ENCODE assay signal across 15 cellular contexts in genomic region chr3:147008458-147008857, GRCh38.
DNase-seq lines count a peak whose midpoint lies in the region; ATAC-seq and TF ChIP-seq lines count a peak whose summit lies in the region.
"Had no signal": no experiment of that assay in that cellular context is flagged by ENCODE, and none has a peak within 500 bp of the region (broad histone marks: within the 10 kb centered on the region; RNA-seq: fewer than 3 reads in every experiment).

No MANE protein-coding gene starts in this region.

- H3K9ac ChIP-seq in mesenchymal stem cell (ENCODE audit: low read length): no peak overlapping the region
- H3K9ac ChIP-seq in trophoblast cell (ENCODE audit: low read length): no peak overlapping the region

- DNase-seq in AG10803 (ENCODE audit: low read depth) (peak; percentile 4), SJCRH30 (no peak), mesenchymal stem cell (no peak), trophoblast cell (no peak), anterior cingulate cortex (lab: John Stamatoyannopoulos, UW) (no peak), CD14-positive monocyte (ENCODE audit: low spot score) (no peak), left colon (no peak), NCI-H345 treated with DMSO at 0.1 percent for 48 hours (lab: John Stamatoyannopoulos, UW; ENCODE audit: unreplicated experiment) (no peak)
- DNase-seq: 8988T; C1 segment of cervical spinal cord; CD4-positive, alpha-beta memory T cell; DND-41; GDM1 had no signal

- no peak overlapping the region for H2AFZ ChIP-seq in mesenchymal stem cell (ENCODE audit: low read depth, low read length)
- H2AFZ ChIP-seq in trophoblast cell (ENCODE audit: insufficient read depth, low read length, poor library complexity): no peak overlapping the region

- H3K4me1 ChIP-seq in SJCRH30 (peaks cover 9% of the 10 kb centered on the region), mesenchymal stem cell (ENCODE audit: control insufficient read depth, insufficient read depth, low read depth, low read length) (peaks cover 2% of the 10 kb centered on the region), trophoblast cell (ENCODE audit: control insufficient read depth in 1 of 2, insufficient read depth in 2 of 2, low read length in 2 of 2) (no peaks in the 10 kb centered on the region)
- H3K4me1 ChIP-seq: HAP-1 had no signal

- H3K4me3 ChIP-seq in AG10803 (ENCODE audit: low read length) (no peak overlapping the region), SJCRH30 (no peak overlapping the region), mesenchymal stem cell (ENCODE audit: insufficient read depth in 1 of 2, low read depth in 1 of 2, low read length in 2 of 2) (peak overlapping the region in 1 of 2 experiments; percentile 25), trophoblast cell (ENCODE audit: low read depth, low read length) (no peak overlapping the region)
- H3K4me3 ChIP-seq: HAP-1 had no signal

- H3K9me3 ChIP-seq in SJCRH30 (replicated peaks) (no peaks in the 10 kb centered on the region), mesenchymal stem cell (ENCODE audit: control insufficient read depth, low read length) (no peaks in the 10 kb centered on the region), trophoblast cell (ENCODE audit: insufficient read depth, low read depth, low read length) (no peaks in the 10 kb centered on the region)
- H3K9me3 ChIP-seq: HAP-1 had no signal

- no peaks in the 10 kb centered on the region for H3K4me1 Mint-ChIP-seq in CD14-positive monocyte
- H3K4me1 Mint-ChIP-seq: B cell; CD4-positive, alpha-beta memory T cell had no signal

- H3K18ac ChIP-seq in mesenchymal stem cell (ENCODE audit: low read depth in 1 of 2, low read length in 2 of 2) (no peak overlapping the region), trophoblast cell (ENCODE audit: low read length) (no peak overlapping the region)

- no peak overlapping the region for H4K12ac ChIP-seq in trophoblast cell (ENCODE audit: low read depth, low read length)

- H2BK12ac ChIP-seq in mesenchymal stem cell (ENCODE audit: low read length in 2 of 2) (no peak overlapping the region), trophoblast cell (ENCODE audit: low read length) (no peak overlapping the region)

- no peak overlapping the region for H2BK15ac ChIP-seq in mesenchymal stem cell (ENCODE audit: low read depth, poor library complexity, severe bottlenecking)

- TF ChIP-seq CTCF in AG10803 (conservative IDR thresholded peaks at IDR 0.05; ENCODE audit: low read length): no peak
- no peak for TF ChIP-seq CTCF in CD14-positive monocyte (IDR thresholded peaks at IDR 0.05)

- H3K14ac ChIP-seq in mesenchymal stem cell (ENCODE audit: low read length in 2 of 2) (no peak overlapping the region), trophoblast cell (ENCODE audit: low read length) (no peak overlapping the region)

- H3K36me3 Mint-ChIP-seq in CD14-positive monocyte: no peaks in the 10 kb centered on the region
- H3K36me3 Mint-ChIP-seq: CD4-positive, alpha-beta memory T cell had no signal

- WGBS in mesenchymal stem cell: 98% methylated on average over 2 of the region's 2 CpGs
- WGBS in trophoblast cell (ENCODE audit: extremely low coverage, insufficient coverage, insufficient read length): no CpG with 5 or more reads among the region's 2 CpGs

- no peak overlapping the region for H3K4me3 Mint-ChIP-seq in CD14-positive monocyte
- H3K4me3 Mint-ChIP-seq: B cell; CD4-positive, alpha-beta memory T cell had no signal

- intact Hi-C loops in CD14-positive monocyte (cut with micrococcal nuclease): no loop called here
- intact Hi-C loops in left colon (cut with DNase I, micrococcal nuclease): no loop called here

- H3K4ac ChIP-seq in mesenchymal stem cell (ENCODE audit: low read depth in 1 of 2, low read length in 2 of 2): no peak overlapping the region
- no peak overlapping the region for H3K4ac ChIP-seq in trophoblast cell (ENCODE audit: low read depth, low read length)

- H3K79me1 ChIP-seq in mesenchymal stem cell (replicated peaks; ENCODE audit: low read length, poor library complexity, severe bottlenecking): no peaks in the 10 kb centered on the region
- H3K79me1 ChIP-seq in trophoblast cell (ENCODE audit: low read length): no peaks in the 10 kb centered on the region

- H3K27ac Mint-ChIP-seq in CD14-positive monocyte: no peak overlapping the region
- H3K27ac Mint-ChIP-seq: B cell; CD4-positive, alpha-beta memory T cell had no signal

- H2BK120ac ChIP-seq in mesenchymal stem cell (ENCODE audit: low read depth, low read length) (no peak overlapping the region), trophoblast cell (ENCODE audit: insufficient read depth, low read length, poor library complexity) (peak overlapping the region; percentile 40)

- no peaks in the 10 kb centered on the region for H3K27me3 Mint-ChIP-seq in CD14-positive monocyte (ENCODE audit: low read depth in 3 of 3)
- H3K27me3 Mint-ChIP-seq: B cell; CD4-positive, alpha-beta memory T cell had no signal

- no peak overlapping the region for H2AK5ac ChIP-seq in mesenchymal stem cell (ENCODE audit: low read length, severe bottlenecking)
- H2AK5ac ChIP-seq in trophoblast cell (ENCODE audit: low read length): no peak overlapping the region

- no peak for ATAC-seq in left colon

- H3K4me2 ChIP-seq in mesenchymal stem cell (ENCODE audit: low read length, poor library complexity, severe bottlenecking): no peak overlapping the region
- H3K4me2 ChIP-seq in trophoblast cell (ENCODE audit: low read length): no peak overlapping the region

- H3K36me3 ChIP-seq in SJCRH30: no peaks in the 10 kb centered on the region
- H3K36me3 ChIP-seq in mesenchymal stem cell (ENCODE audit: control insufficient read depth in 1 of 2, insufficient read depth in 2 of 2, low read depth in 1 of 2, low read length in 2 of 2): no peaks in the 10 kb centered on the region
- no peaks in the 10 kb centered on the region for H3K36me3 ChIP-seq in trophoblast cell (ENCODE audit: control insufficient read depth in 1 of 2, insufficient read depth in 2 of 2, low read length in 2 of 2)
- H3K36me3 ChIP-seq: HAP-1 had no signal

- H3K79me2 ChIP-seq in trophoblast cell (ENCODE audit: control insufficient read depth, insufficient read depth, low read length, poor library complexity): no peaks in the 10 kb centered on the region

- H4K8ac ChIP-seq in mesenchymal stem cell (ENCODE audit: low read length) (no peak overlapping the region), trophoblast cell (ENCODE audit: low read depth, low read length) (no peak overlapping the region)

- H2BK5ac ChIP-seq in mesenchymal stem cell (ENCODE audit: low read depth, low read length, poor library complexity, severe bottlenecking) (no peak overlapping the region), trophoblast cell (ENCODE audit: low read depth, low read length, poor library complexity) (no peak overlapping the region)

- H3K27ac ChIP-seq in SJCRH30 (peak overlapping the region; percentile 9; the same call in 1 of the 2 replicates), mesenchymal stem cell (ENCODE audit: low read length, poor library complexity, severe bottlenecking) (peak overlapping the region; percentile 44), trophoblast cell (ENCODE audit: low read depth, low read length) (no peak overlapping the region)

- H3K23ac ChIP-seq in mesenchymal stem cell (ENCODE audit: low read length in 2 of 2): no peak overlapping the region
- H3K23ac ChIP-seq in trophoblast cell (ENCODE audit: low read length): no peak overlapping the region

- no peak overlapping the region for H4K91ac ChIP-seq in mesenchymal stem cell (ENCODE audit: low read length)
- H4K91ac ChIP-seq in trophoblast cell (ENCODE audit: low read depth, low read length): peak overlapping the region; percentile 50

- H3K27me3 ChIP-seq in SJCRH30: no peaks in the 10 kb centered on the region
- H3K27me3 ChIP-seq in mesenchymal stem cell (ENCODE audit: control insufficient read depth in 1 of 2, insufficient read depth in 1 of 2, low read length in 2 of 2): no peaks in the 10 kb centered on the region
- no peaks in the 10 kb centered on the region for H3K27me3 ChIP-seq in trophoblast cell (ENCODE audit: insufficient read depth, low read length)

- peaks cover 0 to 10% (median 1%) of the 10 kb centered on the region in 7 donors for H3K9me3 Mint-ChIP-seq in CD14-positive monocyte
